In the genomic region with DNA sequence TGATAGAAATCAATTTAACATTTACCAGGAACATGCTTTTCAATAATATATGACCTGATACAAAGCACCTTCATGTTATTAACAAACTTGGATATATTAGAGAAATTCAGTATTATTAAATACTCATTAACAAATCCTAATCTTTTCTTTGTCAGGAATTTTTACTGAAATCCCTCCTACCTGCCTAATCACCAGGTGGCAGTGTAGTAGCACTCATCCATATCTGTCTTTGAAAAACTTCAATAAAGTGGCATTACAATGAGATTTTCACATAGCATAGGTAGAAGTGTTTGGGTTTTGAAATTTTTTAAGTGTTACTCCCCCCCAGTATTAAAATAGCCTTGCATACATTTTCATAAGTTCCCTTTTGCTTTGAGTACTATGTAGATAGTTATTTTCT, we compare ENCODE assay signal across 9 cellular contexts.
DNase-seq lines count a peak whose midpoint lies in the region; ATAC-seq and TF ChIP-seq lines count a peak whose summit lies in the region.
"Had no signal": no experiment of that assay in that cellular context is flagged by ENCODE, and none has a peak within 500 bp of the region (broad histone marks: within the 10 kb centered on the region; RNA-seq: fewer than 3 reads in every experiment).

No MANE protein-coding gene starts in this region.

- CTCF ChIA-PET in Panc1 (lab: Charles Lee) = no interaction called here

- no peak overlapping the region for H2AFZ ChIP-seq in GM23338

- H3K4me2 ChIP-seq in GM23338 = no peak overlapping the region

- H3K4me3 ChIP-seq in GM23338 (no peak overlapping the region), Panc1 (ENCODE audit: low read depth in 2 of 2, low read length in 2 of 2) (no peak overlapping the region)

- H3K79me2 ChIP-seq in GM23338 (replicated peaks; ENCODE audit: insufficient read depth) = no peaks in the 10 kb centered on the region

- no peak overlapping the region for H3K27ac Mint-ChIP-seq in GM23338
- no peak overlapping the region for H3K27ac Mint-ChIP-seq in glutamatergic neuron (ENCODE audit: unreplicated experiment)
- H3K27ac Mint-ChIP-seq in activated T-helper 17 cell treated with anti-CD3 and anti-CD28 coated beads, Interleukin-2, amount 50 U/mL, for 72 hours = no peak overlapping the region

- no peaks in the 10 kb centered on the region for H3K9me3 ChIP-seq in Panc1 (ENCODE audit: control insufficient read depth, insufficient read depth, low read depth, low read length)

- H3K9me3 Mint-ChIP-seq in GM23338 (no peaks in the 10 kb centered on the region), glutamatergic neuron (ENCODE audit: unreplicated experiment) (no peaks in the 10 kb centered on the region)
- no peaks in the 10 kb centered on the region for H3K9me3 Mint-ChIP-seq in activated T-helper 17 cell treated with anti-CD3 and anti-CD28 coated beads, Interleukin-2, amount 50 U/mL, for 72 hours

- H3F3A ChIP-seq in GM23338 (replicated peaks; ENCODE audit: low read depth) = no peaks in the 10 kb centered on the region

- H3K27me3 Mint-ChIP-seq in GM23338 (ENCODE audit: insufficient read depth, low read depth, poor library complexity) (no peaks in the 10 kb centered on the region), glutamatergic neuron (ENCODE audit: unreplicated experiment) (no peaks in the 10 kb centered on the region)
- no peaks in the 10 kb centered on the region for H3K27me3 Mint-ChIP-seq in activated T-helper 17 cell treated with anti-CD3 and anti-CD28 coated beads, Interleukin-2, amount 50 U/mL, for 72 hours

- POLR2A ChIA-PET in Panc1 (lab: Charles Lee) = no interaction called here

- DNase-seq in AG09319 (ENCODE audit: extremely low read depth, low read depth) = no peak
- DNase-seq in GM23338 (ENCODE audit: low spot score) = peak; percentile 36
- no peak for DNase-seq in Panc1 (ENCODE audit: low read depth, low spot score)
- DNase-seq in glutamatergic neuron = no peak
- DNase-seq in activated CD8-positive, alpha-beta memory T cell treated with anti-CD3 and anti-CD28 coated beads, Interleukin-2, amount 50 U/mL, for 48 hours = no peak
- DNase-seq in SIG-M5 treated with dmso at 0.1 percent for 504 hours (lab: John Stamatoyannopoulos, UW; ENCODE audit: unreplicated experiment) = no peak
- DNase-seq: activated CD4-positive, alpha-beta T cell treated with anti-CD3 and anti-CD28 coated beads for 1 hour had no signal

- TF ChIP-seq CTCF in AG09319 (IDR thresholded peaks at IDR 0.05; ENCODE audit: low read depth, low read length) (peak; percentile 13), GM23338 (conservative IDR thresholded peaks at IDR 0.05; ENCODE audit: low read depth in 2 of 2) (peak; percentile 70 to 83), Panc1 (IDR thresholded peaks at IDR 0.05) (peak; percentile 42; the same call in 1 of the 2 replicates), glutamatergic neuron (IDR thresholded peaks at IDR 0.05; ENCODE audit: partially characterized antibody, unreplicated experiment) (peak; percentile 23)

- ATAC-seq in GM23338 = no peak; the same call in 2 of the 3 replicates
- ATAC-seq in Panc1 = no peak
- no peak for ATAC-seq in activated T-helper 17 cell treated with anti-CD3 and anti-CD28 coated beads, Interleukin-2, amount 50 U/mL, for 72 hours (replicated peaks)
- no peak for ATAC-seq in GM21515 (IDR thresholded peaks at IDR 0.05; ENCODE audit: unreplicated experiment)

- H4K20me1 ChIP-seq in GM23338 (replicated peaks; ENCODE audit: insufficient read depth) = no peaks in the 10 kb centered on the region

- H3K9me2 ChIP-seq in GM23338 (ENCODE audit: insufficient read depth) = no peaks in the 10 kb centered on the region

- H3K36me3 Mint-ChIP-seq in GM23338 (ENCODE audit: low read depth) = no peaks in the 10 kb centered on the region
- no peaks in the 10 kb centered on the region for H3K36me3 Mint-ChIP-seq in glutamatergic neuron (ENCODE audit: unreplicated experiment)
- H3K36me3 Mint-ChIP-seq in activated T-helper 17 cell treated with anti-CD3 and anti-CD28 coated beads, Interleukin-2, amount 50 U/mL, for 72 hours (ENCODE audit: low read depth) = no peaks in the 10 kb centered on the region

- H3K36me3 ChIP-seq in GM23338 (ENCODE audit: insufficient read depth) = no peaks in the 10 kb centered on the region
- no peaks in the 10 kb centered on the region; the same call in 1 of the 2 replicates for H3K36me3 ChIP-seq in Panc1 (ENCODE audit: control insufficient read depth, insufficient read depth, low read length)

- H3K4me1 Mint-ChIP-seq in GM23338 = peaks cover 11% of the 10 kb centered on the region; the same call in 2 of the 3 replicates
- peaks cover 9% of the 10 kb centered on the region for H3K4me1 Mint-ChIP-seq in glutamatergic neuron (ENCODE audit: low read depth, unreplicated experiment)
- H3K4me1 Mint-ChIP-seq in activated T-helper 17 cell treated with anti-CD3 and anti-CD28 coated beads, Interleukin-2, amount 50 U/mL, for 72 hours = no peaks in the 10 kb centered on the region

- in situ Hi-C loops in Panc1 (cut with HindIII; ENCODE audit: low pct_unique_long_range_greater_than_20kb, low sequenced_read_pairs) = no loop called here

- H3K4me3 Mint-ChIP-seq in GM23338 (no peak overlapping the region), glutamatergic neuron (ENCODE audit: unreplicated experiment) (no peak overlapping the region)
- no peak overlapping the region for H3K4me3 Mint-ChIP-seq in activated T-helper 17 cell treated with anti-CD3 and anti-CD28 coated beads, Interleukin-2, amount 50 U/mL, for 72 hours

- BruUV-seq in Panc1 (replicated peaks; lab: Mats Ljungman, UMichigan) = no TSS peak

- no peak overlapping the region for H3K27ac ChIP-seq in GM23338 (ENCODE audit: low read depth)
- H3K27ac ChIP-seq in Panc1 (ENCODE audit: low read length) = no peak overlapping the region

- H3K27me3 ChIP-seq in GM23338 (ENCODE audit: insufficient read depth) (no peaks in the 10 kb centered on the region), Panc1 (ENCODE audit: control insufficient read depth, insufficient read depth, low read length) (no peaks in the 10 kb centered on the region)

- H3K4me1 ChIP-seq in GM23338 (ENCODE audit: insufficient read depth) (peaks cover 7% of the 10 kb centered on the region; the same call in 1 of the 2 replicates), Panc1 (ENCODE audit: control insufficient read depth, insufficient read depth, low read length) (no peaks in the 10 kb centered on the region)

- intact Hi-C loops in Panc1 (cut with micrococcal nuclease; ENCODE audit: unreplicated experiment) = loop anchor here (10.0 kb wide), 2 partner anchors 1260 to 1890 kb away; no protein-coding TSS in a partner anchor

TF ChIP-seq in GM23338, 12 proteins besides CTCF, POLR2A, EP300 and RAD21:
- TF ChIP-seq ZNF331 (CRISPR knock-in tag; IDR thresholded peaks at IDR 0.05; ENCODE audit: low read depth) = no peak
- no peak for TF ChIP-seq EZH2 (IDR thresholded peaks at IDR 0.05; ENCODE audit: low read depth, unreplicated experiment)
- TF ChIP-seq, protein P1, sequence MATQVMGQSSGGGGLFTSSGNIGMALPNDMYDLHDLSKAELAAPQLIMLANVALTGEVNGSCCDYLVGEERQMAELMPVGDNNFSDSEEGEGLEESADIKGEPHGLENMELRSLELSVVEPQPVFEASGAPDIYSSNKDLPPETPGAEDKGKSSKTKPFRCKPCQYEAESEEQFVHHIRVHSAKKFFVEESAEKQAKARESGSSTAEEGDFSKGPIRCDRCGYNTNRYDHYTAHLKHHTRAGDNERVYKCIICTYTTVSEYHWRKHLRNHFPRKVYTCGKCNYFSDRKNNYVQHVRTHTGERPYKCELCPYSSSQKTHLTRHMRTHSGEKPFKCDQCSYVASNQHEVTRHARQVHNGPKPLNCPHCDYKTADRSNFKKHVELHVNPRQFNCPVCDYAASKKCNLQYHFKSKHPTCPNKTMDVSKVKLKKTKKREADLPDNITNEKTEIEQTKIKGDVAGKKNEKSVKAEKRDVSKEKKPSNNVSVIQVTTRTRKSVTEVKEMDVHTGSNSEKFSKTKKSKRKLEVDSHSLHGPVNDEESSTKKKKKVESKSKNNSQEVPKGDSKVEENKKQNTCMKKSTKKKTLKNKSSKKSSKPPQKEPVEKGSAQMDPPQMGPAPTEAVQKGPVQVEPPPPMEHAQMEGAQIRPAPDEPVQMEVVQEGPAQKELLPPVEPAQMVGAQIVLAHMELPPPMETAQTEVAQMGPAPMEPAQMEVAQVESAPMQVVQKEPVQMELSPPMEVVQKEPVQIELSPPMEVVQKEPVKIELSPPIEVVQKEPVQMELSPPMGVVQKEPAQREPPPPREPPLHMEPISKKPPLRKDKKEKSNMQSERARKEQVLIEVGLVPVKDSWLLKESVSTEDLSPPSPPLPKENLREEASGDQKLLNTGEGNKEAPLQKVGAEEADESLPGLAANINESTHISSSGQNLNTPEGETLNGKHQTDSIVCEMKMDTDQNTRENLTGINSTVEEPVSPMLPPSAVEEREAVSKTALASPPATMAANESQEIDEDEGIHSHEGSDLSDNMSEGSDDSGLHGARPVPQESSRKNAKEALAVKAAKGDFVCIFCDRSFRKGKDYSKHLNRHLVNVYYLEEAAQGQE (IDR thresholded peaks at IDR 0.05; ENCODE audit: unreplicated experiment) = no peak
- TF ChIP-seq STAT1 (IDR thresholded peaks at IDR 0.05; ENCODE audit: unreplicated experiment) = no peak
- TF ChIP-seq, protein P2, sequence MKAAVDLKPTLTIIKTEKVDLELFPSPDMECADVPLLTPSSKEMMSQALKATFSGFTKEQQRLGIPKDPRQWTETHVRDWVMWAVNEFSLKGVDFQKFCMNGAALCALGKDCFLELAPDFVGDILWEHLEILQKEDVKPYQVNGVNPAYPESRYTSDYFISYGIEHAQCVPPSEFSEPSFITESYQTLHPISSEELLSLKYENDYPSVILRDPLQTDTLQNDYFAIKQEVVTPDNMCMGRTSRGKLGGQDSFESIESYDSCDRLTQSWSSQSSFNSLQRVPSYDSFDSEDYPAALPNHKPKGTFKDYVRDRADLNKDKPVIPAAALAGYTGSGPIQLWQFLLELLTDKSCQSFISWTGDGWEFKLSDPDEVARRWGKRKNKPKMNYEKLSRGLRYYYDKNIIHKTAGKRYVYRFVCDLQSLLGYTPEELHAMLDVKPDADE (IDR thresholded peaks at IDR 0.05) = no peak

Comparison
In these comparisons a context has a peak if more than half of its experiments do, and no peak if none do; other contexts are left out.
1. CTCF ChIP-seq: peak in every context shown above with its lines; median percentile 76 in GM23338; 42 in Panc1; 23 in glutamatergic neuron; 13 in AG09319.